In genomic region chr1:108646661-108647269, GRCh38 we compare ENCODE assay signal across 8 cellular contexts. TPM values are rescaled to one million over a fixed set of nuclear protein-coding genes. Genes with fewer than 3 reads are reported as not detected.
A peak's percentile ranks its signal among the peaks of the same experiment; 100 is the strongest.
DNase-seq lines count a peak whose midpoint lies in the region; ATAC-seq lines count a peak whose summit lies in the region.

No MANE protein-coding gene starts in this region.

- H3K9me3 Mint-ChIP-seq in activated CD4-positive, alpha-beta T cell treated with anti-CD3 and anti-CD28 coated beads for 36 hours (ENCODE audit: low read depth) = peaks cover 3% of the 10 kb centered on the region

- H2BK5ac ChIP-seq in mesendoderm (ENCODE audit: low read length) = no peak overlapping the region

- no peak overlapping the region for H3K9ac ChIP-seq in mesendoderm (ENCODE audit: low read length)

- no peak overlapping the region for H3K23ac ChIP-seq in mesendoderm (ENCODE audit: low read length)

- no peak overlapping the region for H3K18ac ChIP-seq in mesendoderm (ENCODE audit: low read length)

- peak; percentile 58 for ATAC-seq in activated CD4-positive, alpha-beta T cell treated with anti-CD3 and anti-CD28 coated beads for 36 hours

- CTCF ChIA-PET in activated CD4-positive, alpha-beta T cell treated with anti-CD3 and anti-CD28 coated beads for 36 hours (lab: Charles Lee) = interaction anchor here (0.7 to 2.2 kb wide), 12 partner anchors 8 to 830 kb away, joined by 3 to 12 read pairs (median 3); partner anchors contain the start of genes EEIG2 and HENMT1

- H3K4me3 Mint-ChIP-seq in activated CD4-positive, alpha-beta T cell treated with anti-CD3 and anti-CD28 coated beads for 36 hours = peak overlapping the region; percentile 37

- no peak overlapping the region for H2AK5ac ChIP-seq in mesendoderm (ENCODE audit: low read length)

- H3K4me2 ChIP-seq in mesendoderm (ENCODE audit: low read length) = no peak overlapping the region

- intact Hi-C loops in activated CD4-positive, alpha-beta T cell treated with anti-CD3 and anti-CD28 coated beads for 36 hours (cut with DNase I, micrococcal nuclease) = loop anchor here (1.0 to 10.0 kb wide), 5 partner anchors 14 to 712 kb away; partner anchors contain the start of genes HENMT1 (in 2 of the 2) and STXBP3 (in 1 of the 2)

- no peak overlapping the region for H4K5ac ChIP-seq in mesendoderm (ENCODE audit: low read length)

- H3K4me1 Mint-ChIP-seq in activated CD4-positive, alpha-beta T cell treated with anti-CD3 and anti-CD28 coated beads for 36 hours = peaks cover 57% of the 10 kb centered on the region

- H3K4me1 ChIP-seq in mesendoderm (ENCODE audit: control insufficient read depth, low read depth, low read length) = peaks cover 6% of the 10 kb centered on the region

- H3K27me3 Mint-ChIP-seq in activated CD4-positive, alpha-beta T cell treated with anti-CD3 and anti-CD28 coated beads for 36 hours = no peaks in the 10 kb centered on the region

- POLR2A ChIA-PET in activated CD4-positive, alpha-beta T cell treated with anti-CD3 and anti-CD28 coated beads for 36 hours (lab: Charles Lee) = interaction anchor here (0.8 to 1.6 kb wide), 4 partner anchors 14 to 87 kb away, joined by 3 to 7 read pairs (median 4); partner anchors contain the start of genes EEIG2, HENMT1 and PRPF38B

- H3K4ac ChIP-seq in mesendoderm (ENCODE audit: low read depth, low read length) = no peak overlapping the region

- no peak overlapping the region for H3K56ac ChIP-seq in mesendoderm (ENCODE audit: low read length)

- no peaks in the 10 kb centered on the region for H3K36me3 ChIP-seq in mesendoderm (ENCODE audit: control insufficient read depth, insufficient read depth, low read length)

- WGBS in mesendoderm (ENCODE audit: extremely low coverage, insufficient coverage, low lambda C conversion rate) = no CpG with 5 or more reads among the region's 11 CpGs

- H3K79me1 ChIP-seq in mesendoderm (ENCODE audit: low read length) = no peaks in the 10 kb centered on the region

- H2BK120ac ChIP-seq in mesendoderm (ENCODE audit: low read depth, low read length) = no peak overlapping the region

- no peak overlapping the region for H2BK15ac ChIP-seq in mesendoderm (replicated peaks; ENCODE audit: low read depth)

- H3K27ac Mint-ChIP-seq in activated CD4-positive, alpha-beta T cell treated with anti-CD3 and anti-CD28 coated beads for 36 hours = peak overlapping the region; percentile 91

- H3K4me3 ChIP-seq in mesendoderm (ENCODE audit: low read length) = no peak overlapping the region

- H3K27ac ChIP-seq in cingulate gyrus (ENCODE audit: low read depth, low read length) (peak overlapping the region; percentile 67), mesendoderm (ENCODE audit: low read depth, low read length) (no peak overlapping the region)

- no peaks in the 10 kb centered on the region for H3K79me2 ChIP-seq in mesendoderm (ENCODE audit: control insufficient read depth, insufficient read depth, low read length)

- H3K36me3 Mint-ChIP-seq in activated CD4-positive, alpha-beta T cell treated with anti-CD3 and anti-CD28 coated beads for 36 hours (ENCODE audit: low read depth) = peaks cover 43% of the 10 kb centered on the region

- no peaks in the 10 kb centered on the region for H3K27me3 ChIP-seq in mesendoderm (ENCODE audit: insufficient read depth, low read length, poor library complexity)

- no peak overlapping the region for H4K8ac ChIP-seq in mesendoderm (ENCODE audit: low read depth, low read length)

- DNase-seq in EL (peak; percentile 69), HT1080 (ENCODE audit: low read depth) (peak; percentile 64), mesendoderm (peak; percentile 28), cerebellar nuclear complex (lab: John Stamatoyannopoulos, UW) (no peak), DMS 273 treated with DMSO at 0.1 percent for 48 hours (lab: John Stamatoyannopoulos, UW) (no peak)
- DNase-seq in activated CD4-positive, alpha-beta T cell treated with anti-CD3 and anti-CD28 coated beads for 36 hours = peak; percentile 76
- peak; percentile 80 for DNase-seq in stimulated activated CD8-positive, alpha-beta memory T cell treated with anti-CD3 and anti-CD28 coated beads, Interleukin-4, amount 100 ng/mL, for 48 hours

RNA-seq across cellular contexts. Expression of gene HENMT1, which starts 14.1 kb away (rescaled TPM):
- not detected in 2 replicates for total RNA-seq in HT1080 (2014; rRNA removed; shearing (Covaris generic))
- polyA plus RNA-seq in HT1080 (2015; cell fraction: cytosol; rRNA removed) = 0.07 TPM in 1 of 2 replicates, not detected in the other
- polyA plus RNA-seq in HT1080 (2015; cell fraction: nucleus; rRNA removed) = not detected in 2 replicates
- 10 to 100 TPM; 14.6 to 20.6 TPM for total RNA-seq in activated CD4-positive, alpha-beta T cell treated with anti-CD3 and anti-CD28 coated beads for 36 hours
- polyA plus RNA-seq in mesendoderm (2013, experiment 1 of 2) = 7.0 TPM
- polyA plus RNA-seq in mesendoderm (2013, experiment 2 of 2) = 6.8 TPM

RNA-seq across cellular contexts. Expression of gene PRPF38B, which starts 45.3 kb away (rescaled TPM):
- total RNA-seq in HT1080 (2014; rRNA removed; shearing (Covaris generic)) = 24.0 and 32.8 TPM in 2 replicates
- 25.3 and 29.3 TPM in 2 replicates for polyA plus RNA-seq in HT1080 (2015; cell fraction: cytosol; rRNA removed)
- 162 and 179 TPM in 2 replicates for polyA plus RNA-seq in HT1080 (2015; cell fraction: nucleus; rRNA removed)
- 10 to 100 TPM; 57.9 to 61.1 TPM for total RNA-seq in activated CD4-positive, alpha-beta T cell treated with anti-CD3 and anti-CD28 coated beads for 36 hours
- 52.6 TPM for polyA plus RNA-seq in mesendoderm (2013, experiment 1 of 2)
- 55.4 TPM for polyA plus RNA-seq in mesendoderm (2013, experiment 2 of 2)

Comparison
In these comparisons a context has a peak if more than half of its experiments do, and no peak if none do; other contexts are left out.
1. DNase-seq: peak in EL (single experiment), HT1080 (single experiment), activated CD4-positive, alpha-beta T cell treated with anti-CD3 and anti-CD28 coated beads for 36 hours (single experiment), mesendoderm (single experiment) and stimulated activated CD8-positive, alpha-beta memory T cell treated with anti-CD3 and anti-CD28 coated beads, Interleukin-4, amount 100 ng/mL, for 48 hours (single experiment); none in cerebellar nuclear complex (0 of 2) and DMS 273 treated with DMSO at 0.1 percent for 48 hours (single experiment).
2. RNA of gene HENMT1, which starts 14.1 kb away (total RNA-seq): 14.6 to 20.6 TPM in activated CD4-positive, alpha-beta T cell treated with anti-CD3 and anti-CD28 coated beads for 36 hours; not detected in HT1080; every median in the first group is over 10 times any median in the second.